ENCODE assay signal across 1 cellular context in genomic region chr11:27721505-27722116, GRCh38.
TF ChIP-seq lines count a peak whose summit lies in the region.

No MANE protein-coding gene starts in this region.

TF ChIP-seq in SK-N-SH, 30 proteins besides CTCF, POLR2A, EP300 and RAD21 (continued from another document):
- TF ChIP-seq POLR2AphosphoS5 (IDR thresholded peaks at IDR 0.05; ENCODE audit: low read depth, low read length) (no peak), TEAD4 (IDR thresholded peaks at IDR 0.05; ENCODE audit: borderline replicate concordance, insufficient read depth) (no peak), NRF1 (IDR thresholded peaks at IDR 0.05; ENCODE audit: low read depth, low read length) (no peak), IRF3 (IDR thresholded peaks at IDR 0.05; ENCODE audit: low read depth, low read length) (no peak), PBX3 (IDR thresholded peaks at IDR 0.05) (no peak), RXRA (IDR thresholded peaks at IDR 0.05; ENCODE audit: borderline replicate concordance, low read depth) (no peak)
TF ChIP-seq in SK-N-SH: peak in this region for 0.
